Comparison of ENCODE assay signal across 15 cellular contexts in genomic region chr6:3138341-3138740, GRCh38. TPM values are rescaled to one million over a fixed set of nuclear protein-coding genes. Genes with fewer than 3 reads are reported as not detected.
DNase-seq lines count a peak whose midpoint lies in the region; ATAC-seq and TF ChIP-seq lines count a peak whose summit lies in the region.
"Had no signal": no experiment of that assay in that cellular context is flagged by ENCODE, and none has a peak within 500 bp of the region (broad histone marks: within the 10 kb centered on the region; RNA-seq: fewer than 3 reads in every experiment).

No MANE protein-coding gene starts in this region.

- H3K4me3 ChIP-seq in heart left ventricle (no peak overlapping the region), fibroblast of mammary gland (ENCODE audit: control insufficient read depth, low read depth, low read length) (no peak overlapping the region), thyroid gland (replicated peaks in 1 of 3) (no peak overlapping the region)
- H3K4me3 ChIP-seq: uterus had no signal

- TF ChIP-seq CTCF in heart left ventricle (IDR thresholded peaks at IDR 0.05) (no peak), fibroblast of mammary gland (conservative IDR thresholded peaks at IDR 0.05; ENCODE audit: control insufficient read depth, insufficient read depth, low read depth, low read length) (no peak), thyroid gland (IDR thresholded peaks at IDR 0.05) (no peak)

- intact Hi-C loops in heart left ventricle (cut with DNase I) (loop anchor here in 1 of 10 donors (5.0 kb wide), 1 partner anchor 94 kb away; no protein-coding TSS in a partner anchor), left cardiac atrium (cut with DNase I) (no loop called here), thyroid gland (cut with DNase I) (no loop called here)

- TF ChIP-seq POLR2A in heart left ventricle (IDR thresholded peaks at IDR 0.05) (no peak), thyroid gland (IDR thresholded peaks at IDR 0.05) (no peak)

- ATAC-seq in heart left ventricle: peak in 1 of 4 donors; percentile 32
- ATAC-seq in left cardiac atrium: no peak
- no peak for ATAC-seq in HG03097 (IDR thresholded peaks at IDR 0.05; ENCODE audit: low FRiP score, unreplicated experiment)
- ATAC-seq: activated CD8-positive, alpha-beta T cell treated with anti-CD3 and anti-CD28 coated beads, Interleukin-2, amount 10 ng/mL, durations not matched to agents 7 days and 5 days; Panc1 had no signal

- DNase-seq in heart left ventricle (no peak), left cardiac atrium (no peak), RPMI7951 (ENCODE audit: low read depth) (peak; percentile 19), fibroblast of mammary gland (ENCODE audit: low read depth) (peak; percentile 57), thyroid gland (no peak), anterior cingulate cortex (lab: John Stamatoyannopoulos, UW) (no peak), T1000 (lab: John Stamatoyannopoulos, UW) (no peak)
- DNase-seq: activated CD8-positive, alpha-beta T cell treated with anti-CD3 and anti-CD28 coated beads, Interleukin-2, amount 10 ng/mL, durations not matched to agents 7 days and 5 days; caudate nucleus; posterior cingulate gyrus; stimulated activated CD4-positive, alpha-beta T cell treated with anti-CD3 and anti-CD28 coated beads, Interleukin-2, amount 100 ng/mL, for 24 hours; T-helper 9 cell; uterus had no signal

- H3K36me3 ChIP-seq in heart left ventricle: peaks cover 0 to 89% (median 32%) of the 10 kb centered on the region in 9 donors
- H3K36me3 ChIP-seq in thyroid gland: peaks cover 0 to 3% of the 10 kb centered on the region in 2 donors
- H3K36me3 ChIP-seq: uterus had no signal

- H3K27ac ChIP-seq in heart left ventricle: peak overlapping the region in 10 of 12 donors; percentile 33 to 75 (median 52)
- H3K27ac ChIP-seq in thyroid gland: peak overlapping the region in 2 of 3 donors; percentile 55 to 66
- H3K27ac ChIP-seq: uterus had no signal

- H3K9me3 ChIP-seq in heart left ventricle: no peaks in the 10 kb centered on the region
- H3K9me3 ChIP-seq in thyroid gland: no peaks in the 10 kb centered on the region
- H3K9me3 ChIP-seq: uterus had no signal

- H3K27me3 ChIP-seq in heart left ventricle (no peaks in the 10 kb centered on the region), thyroid gland (no peaks in the 10 kb centered on the region)
- H3K27me3 ChIP-seq: uterus had no signal

- H3K4me1 ChIP-seq in heart left ventricle (peaks cover 0 to 26% (median 5%) of the 10 kb centered on the region in 12 donors), thyroid gland (peaks cover 11 to 27% of the 10 kb centered on the region in 2 donors)
- H3K4me1 ChIP-seq: uterus had no signal

- 60 to 73% (median 66%) methylated on average over 1 of the region's 1 CpG for WGBS in heart left ventricle, 4 donors
- WGBS in thyroid gland, 2 donors: 81 to 83% methylated on average over 1 of the region's 1 CpG

RNA-seq across cellular contexts. Expression of gene TUBB2A, which starts 19.0 kb away (rescaled TPM):
- total RNA-seq in heart left ventricle (10 to 100 TPM; 12.7 to 61.7 (median 26.0) TPM), left cardiac atrium (10 to 100 TPM; 43.8 to 57.8 TPM), thyroid gland (10 to 100 TPM; 16.3 to 72.5 (median 34.5) TPM)
- 10 to 100 TPM; 14.3 to 58.1 TPM for polyA plus RNA-seq in heart left ventricle
- total RNA-seq in RPMI7951 (2014; rRNA removed; shearing (Covaris generic)): 265 and 319 TPM in 2 replicates

RNA-seq across cellular contexts. Expression of gene BPHL, which starts 19.8 kb away (rescaled TPM):
- total RNA-seq in heart left ventricle: 10 to 100 TPM; 11.5 to 38.2 (median 17.2) TPM
- 10 to 100 TPM in 1 of 2 donors, 1 to 10 TPM in 1; 4.8 to 13.3 TPM for polyA plus RNA-seq in heart left ventricle
- total RNA-seq in left cardiac atrium: 10 to 100 TPM; 12.4 to 13.6 TPM
- 22.9 and 24.8 TPM in 2 replicates for total RNA-seq in RPMI7951 (2014; rRNA removed; shearing (Covaris generic))
- total RNA-seq in thyroid gland: 10 to 100 TPM in 2 of 4 donors, 1 to 10 TPM in 2; 8.6 to 17.5 (median 11.9) TPM

Comparison
In these comparisons a context has a peak if more than half of its experiments do, and no peak if none do; other contexts are left out.
1. DNase-seq: peak in RPMI7951 (single experiment) and fibroblast of mammary gland (single experiment); none in heart left ventricle (0 of 5), left cardiac atrium (single experiment), thyroid gland (0 of 2), anterior cingulate cortex (0 of 58) and T1000 (single experiment).